ENCODE assay signal across 23 cellular contexts in genomic region chr16:58118801-58119508, GRCh38. TPM values are rescaled to one million over a fixed set of nuclear protein-coding genes. Genes with fewer than 3 reads are reported as not detected.
DNase-seq lines count a peak whose midpoint lies in the region; ATAC-seq and TF ChIP-seq lines count a peak whose summit lies in the region.
"Had no signal": no experiment of that assay in that cellular context is flagged by ENCODE, and none has a peak within 500 bp of the region (broad histone marks: within the 10 kb centered on the region; RNA-seq: fewer than 3 reads in every experiment).

No MANE protein-coding gene starts in this region.

- H3K27me3 ChIP-seq in trophoblast cell (ENCODE audit: insufficient read depth, low read length), result no peaks in the 10 kb centered on the region
- H3K27me3 ChIP-seq: BLaER1, brain microvascular endothelial cell, foreskin keratinocyte, neutrophil had no signal

- no peaks in the 10 kb centered on the region for H3K9me3 ChIP-seq in trophoblast cell (ENCODE audit: insufficient read depth, low read depth, low read length)
- H3K9me3 ChIP-seq: A549, BLaER1, neutrophil had no signal

- H2BK12ac ChIP-seq in trophoblast cell (ENCODE audit: low read length), result no peak overlapping the region

- no peak overlapping the region for H3K14ac ChIP-seq in trophoblast cell (ENCODE audit: low read length)

- CTCF ChIA-PET in Calu3 (lab: Charles Lee), result no interaction called here

- H3K27ac ChIP-seq in trophoblast cell (ENCODE audit: low read depth, low read length), result no peak overlapping the region
- H3K27ac ChIP-seq: A549, BLaER1, brain microvascular endothelial cell, foreskin keratinocyte, neutrophil had no signal

- peaks cover 15 to 21% of the 10 kb centered on the region in 2 experiments for H3K36me3 ChIP-seq in trophoblast cell (ENCODE audit: control insufficient read depth in 1 of 2, insufficient read depth in 2 of 2, low read length in 2 of 2)

- no peak overlapping the region for H3K4me3 Mint-ChIP-seq in activated T-helper 2 cell treated with anti-CD3 and anti-CD28 coated beads, Interferon-gamma antibody, Interleukin-2, Interleukin-4, amounts not matched to agents 10 μg/mL and 5 μg/mL and 100 μg/mL, durations not matched to agents 14 hours and 24 hours and 36 hours (ENCODE audit: low read depth)
- H3K4me3 Mint-ChIP-seq in Calu3 (ENCODE audit: low read depth, unreplicated experiment), result no peak overlapping the region
- H3K4me3 Mint-ChIP-seq: activated CD8-positive, alpha-beta T cell treated with anti-CD3 and anti-CD28 coated beads for 36 hours; activated naive CD4-positive, alpha-beta T cell treated with anti-CD3 and anti-CD28 coated beads, Interleukin-2, amount 10 ng/mL, durations not matched to agents 7 days and 5 days; activated T-cell treated with anti-CD3 and anti-CD28 coated beads, Interleukin-2, amount 50 U/mL, for 4 hours; GM23338 had no signal

- peak overlapping the region; percentile 40 for H3K4ac ChIP-seq in trophoblast cell (ENCODE audit: low read depth, low read length)

- H3K4me3 ChIP-seq in trophoblast cell (ENCODE audit: low read depth, low read length), result no peak overlapping the region
- H3K4me3 ChIP-seq: A549, BLaER1, GM23338 had no signal

- no peak overlapping the region for H2BK120ac ChIP-seq in trophoblast cell (ENCODE audit: insufficient read depth, low read length, poor library complexity)

- H3K27me3 Mint-ChIP-seq in activated T-helper 2 cell treated with anti-CD3 and anti-CD28 coated beads, Interferon-gamma antibody, Interleukin-2, Interleukin-4, amounts not matched to agents 10 μg/mL and 5 μg/mL and 100 μg/mL, durations not matched to agents 14 hours and 24 hours and 36 hours (ENCODE audit: low read depth), result no peaks in the 10 kb centered on the region
- H3K27me3 Mint-ChIP-seq in Calu3 (ENCODE audit: unreplicated experiment), result no peaks in the 10 kb centered on the region
- H3K27me3 Mint-ChIP-seq: activated CD8-positive, alpha-beta T cell treated with anti-CD3 and anti-CD28 coated beads for 36 hours; activated naive CD4-positive, alpha-beta T cell treated with anti-CD3 and anti-CD28 coated beads, Interleukin-2, amount 10 ng/mL, durations not matched to agents 7 days and 5 days had no signal

- no peak overlapping the region for H4K8ac ChIP-seq in trophoblast cell (ENCODE audit: low read depth, low read length)

- no peak overlapping the region for H2AK5ac ChIP-seq in trophoblast cell (ENCODE audit: low read length)

- H3K4me2 ChIP-seq in trophoblast cell (ENCODE audit: low read length), result no peak overlapping the region
- H3K4me2 ChIP-seq: A549, BLaER1, GM23338 had no signal

- peaks cover 21% of the 10 kb centered on the region for H3K4me1 Mint-ChIP-seq in activated T-helper 2 cell treated with anti-CD3 and anti-CD28 coated beads, Interferon-gamma antibody, Interleukin-2, Interleukin-4, amounts not matched to agents 10 μg/mL and 5 μg/mL and 100 μg/mL, durations not matched to agents 14 hours and 24 hours and 36 hours (ENCODE audit: low read depth)
- peaks cover 39% of the 10 kb centered on the region for H3K4me1 Mint-ChIP-seq in Calu3 (ENCODE audit: low read depth, unreplicated experiment)

- WGBS in trophoblast cell (ENCODE audit: extremely low coverage, insufficient coverage, insufficient read length), result no CpG with 5 or more reads among the region's 5 CpGs

- H2BK5ac ChIP-seq in trophoblast cell (ENCODE audit: low read depth, low read length, poor library complexity), result no peak overlapping the region

- H3K4me1 ChIP-seq in trophoblast cell (ENCODE audit: control insufficient read depth in 1 of 2, insufficient read depth in 2 of 2, low read length in 2 of 2), result peaks cover 0 to 4% of the 10 kb centered on the region in 2 experiments

- peaks cover 4% of the 10 kb centered on the region for H3K79me2 ChIP-seq in trophoblast cell (ENCODE audit: control insufficient read depth, insufficient read depth, low read length, poor library complexity)

- no peak overlapping the region for H3K9ac ChIP-seq in trophoblast cell (ENCODE audit: low read length)
- H3K9ac ChIP-seq: BLaER1 had no signal

- no peak for TF ChIP-seq CTCF in Calu3 (IDR thresholded peaks at IDR 0.05; ENCODE audit: unreplicated experiment)

- no peak overlapping the region for H4K12ac ChIP-seq in trophoblast cell (ENCODE audit: low read depth, low read length)

- H4K91ac ChIP-seq in trophoblast cell (ENCODE audit: low read depth, low read length), result no peak overlapping the region

- no peak overlapping the region for H3K18ac ChIP-seq in trophoblast cell (ENCODE audit: low read length)

- DNase-seq in Right ventricle myocardium inferior (ENCODE audit: missing footprints) (no peak), cardiac septum (ENCODE audit: low spot score) (no peak), left cardiac atrium (no peak), trophoblast cell (no peak), Calu3 (no peak), NCI-H774 (lab: John Stamatoyannopoulos, UW) (no peak)
- DNase-seq in activated T-helper 2 cell treated with anti-CD3 and anti-CD28 coated beads, Interferon-gamma antibody, Interleukin-2, Interleukin-4, amounts not matched to agents 10 μg/mL and 5 μg/mL and 100 μg/mL, durations not matched to agents 14 hours and 24 hours and 36 hours (ENCODE audit: low spot score), result no peak
- DNase-seq: activated CD8-positive, alpha-beta T cell treated with anti-CD3 and anti-CD28 coated beads for 36 hours; activated naive CD4-positive, alpha-beta T cell treated with anti-CD3 and anti-CD28 coated beads, Interleukin-2, amount 10 ng/mL, durations not matched to agents 7 days and 5 days; activated T-cell treated with anti-CD3 and anti-CD28 coated beads, Interleukin-2, amount 50 U/mL, for 4 hours; brain microvascular endothelial cell; foreskin keratinocyte; KG1; NCI-H1930; NCI-H510A; retina; stimulated activated naive CD4-positive, alpha-beta T cell treated with Interleukin-2 at 50 U/mL for 16 hours; T-helper 1 cell had no signal

- intact Hi-C loops in Right ventricle myocardium inferior (cut with DNase I), result no loop called here
- intact Hi-C loops in cardiac septum (cut with DNase I), result no loop called here
- intact Hi-C loops in left cardiac atrium (cut with DNase I), result no loop called here
- intact Hi-C loops in activated T-helper 2 cell treated with anti-CD3 and anti-CD28 coated beads, Interferon-gamma antibody, Interleukin-2, Interleukin-4, amounts not matched to agents 10 μg/mL and 5 μg/mL and 100 μg/mL, durations not matched to agents 14 hours and 24 hours and 36 hours (cut with micrococcal nuclease), result no loop called here
- intact Hi-C loops in Calu3 (cut with micrococcal nuclease; ENCODE audit: unreplicated experiment), result no loop called here

- no peak overlapping the region for H2AFZ ChIP-seq in trophoblast cell (ENCODE audit: insufficient read depth, low read length, poor library complexity)
- H2AFZ ChIP-seq: GM23338 had no signal

- ATAC-seq in Right ventricle myocardium inferior (peak; percentile 80), left cardiac atrium (peak; percentile 46 to 49), HG03025 (IDR thresholded peaks at IDR 0.05; ENCODE audit: low FRiP score, unreplicated experiment) (no peak)
- ATAC-seq: A549; activated CD8-positive, alpha-beta T cell treated with anti-CD3 and anti-CD28 coated beads for 36 hours; activated T-cell treated with anti-CD3 and anti-CD28 coated beads, Interleukin-2, amount 50 U/mL, for 4 hours; foreskin keratinocyte; GM23338 had no signal

- peaks cover 32% of the 10 kb centered on the region for H3K36me3 Mint-ChIP-seq in activated T-helper 2 cell treated with anti-CD3 and anti-CD28 coated beads, Interferon-gamma antibody, Interleukin-2, Interleukin-4, amounts not matched to agents 10 μg/mL and 5 μg/mL and 100 μg/mL, durations not matched to agents 14 hours and 24 hours and 36 hours (ENCODE audit: low read depth)
- H3K36me3 Mint-ChIP-seq in Calu3 (ENCODE audit: insufficient read depth, unreplicated experiment), result peaks cover 18% of the 10 kb centered on the region

- no peak overlapping the region for H3K23ac ChIP-seq in trophoblast cell (ENCODE audit: low read length)

- no peak overlapping the region for H3K27ac Mint-ChIP-seq in activated T-helper 2 cell treated with anti-CD3 and anti-CD28 coated beads, Interferon-gamma antibody, Interleukin-2, Interleukin-4, amounts not matched to agents 10 μg/mL and 5 μg/mL and 100 μg/mL, durations not matched to agents 14 hours and 24 hours and 36 hours
- H3K27ac Mint-ChIP-seq in Calu3 (ENCODE audit: unreplicated experiment), result no peak overlapping the region
- H3K27ac Mint-ChIP-seq: activated CD8-positive, alpha-beta T cell treated with anti-CD3 and anti-CD28 coated beads for 36 hours; activated naive CD4-positive, alpha-beta T cell treated with anti-CD3 and anti-CD28 coated beads, Interleukin-2, amount 10 ng/mL, durations not matched to agents 7 days and 5 days; GM23338 had no signal

- H3K79me1 ChIP-seq in trophoblast cell (ENCODE audit: low read length), result peaks cover 1% of the 10 kb centered on the region

- BruUV-seq in Calu3 (replicated peaks; lab: Mats Ljungman, UMichigan), result no TSS peak

- H3K9me3 Mint-ChIP-seq in activated T-helper 2 cell treated with anti-CD3 and anti-CD28 coated beads, Interferon-gamma antibody, Interleukin-2, Interleukin-4, amounts not matched to agents 10 μg/mL and 5 μg/mL and 100 μg/mL, durations not matched to agents 14 hours and 24 hours and 36 hours, result no peaks in the 10 kb centered on the region
- H3K9me3 Mint-ChIP-seq in Calu3 (ENCODE audit: low read depth, unreplicated experiment), result no peaks in the 10 kb centered on the region
- H3K9me3 Mint-ChIP-seq: activated CD8-positive, alpha-beta T cell treated with anti-CD3 and anti-CD28 coated beads for 36 hours; activated naive CD4-positive, alpha-beta T cell treated with anti-CD3 and anti-CD28 coated beads, Interleukin-2, amount 10 ng/mL, durations not matched to agents 7 days and 5 days; activated T-cell treated with anti-CD3 and anti-CD28 coated beads, Interleukin-2, amount 50 U/mL, for 4 hours; GM23338 had no signal

RNA-seq across cellular contexts. Expression of gene CFAP20, which starts 10.2 kb away (rescaled TPM):
- 34.8 TPM for total RNA-seq in Right ventricle myocardium inferior
- 36.7 TPM for total RNA-seq in cardiac septum
- 10 to 100 TPM; 31.6 to 32.0 TPM for total RNA-seq in left cardiac atrium
- polyA plus RNA-seq in trophoblast cell (2013), result 48.2 and 51.5 TPM in 2 replicates
- 51.6 and 51.7 TPM in 2 replicates for total RNA-seq in activated T-helper 2 cell treated with anti-CD3 and anti-CD28 coated beads, Interferon-gamma antibody, Interleukin-2, Interleukin-4, amounts not matched to agents 10 μg/mL and 5 μg/mL and 100 μg/mL, durations not matched to agents 14 hours and 24 hours and 36 hours
- 54.1 and 63.8 TPM in 2 replicates for total RNA-seq in Calu3 (2022)
